In the genomic region with DNA sequence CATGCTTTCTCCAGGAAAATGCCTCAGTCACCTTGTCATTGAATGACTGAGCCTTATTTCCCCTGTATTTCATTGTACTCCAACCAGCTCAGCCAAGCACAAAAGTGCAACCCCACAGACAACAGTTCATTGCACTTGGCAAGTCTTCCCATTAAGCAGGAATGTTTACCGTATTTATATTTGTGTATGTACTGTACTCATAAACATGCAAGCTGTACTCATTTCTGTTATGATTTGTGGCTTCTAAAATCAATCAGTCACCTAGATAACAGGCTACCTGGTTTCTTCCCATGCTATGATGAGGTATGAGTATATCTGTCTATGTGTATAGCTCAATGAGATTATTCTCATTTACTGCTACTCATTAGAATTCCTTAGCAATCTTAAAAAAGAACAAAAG, we compare ENCODE assay signal across 16 cellular contexts.
DNase-seq lines count a peak whose midpoint lies in the region; ATAC-seq and TF ChIP-seq lines count a peak whose summit lies in the region.
"Had no signal": no experiment of that assay in that cellular context is flagged by ENCODE, and none has a peak within 500 bp of the region (broad histone marks: within the 10 kb centered on the region; RNA-seq: fewer than 3 reads in every experiment).

No MANE protein-coding gene starts in this region.

- no peaks in the 10 kb centered on the region for H3K36me3 Mint-ChIP-seq in HFFc6 (ENCODE audit: low read depth)
- H3K36me3 Mint-ChIP-seq: CD4-positive, CD25-positive, alpha-beta regulatory T cell; memory B cell had no signal

- H3K36me3 ChIP-seq in adipocyte (ENCODE audit: control insufficient read depth, insufficient read depth, low read length, severe bottlenecking) (no peaks in the 10 kb centered on the region), smooth muscle cell (ENCODE audit: low read depth) (no peaks in the 10 kb centered on the region)
- H3K36me3 ChIP-seq: WERI-Rb-1 had no signal

- DNase-seq in HFFc6: no peak
- DNase-seq in adipocyte (ENCODE audit: low read depth): peak; percentile 19
- peak; percentile 57 to 76 for DNase-seq in foreskin keratinocyte
- no peak for DNase-seq in smooth muscle cell (lab: John Stamatoyannopoulos, UW; ENCODE audit: unreplicated experiment)
- DNase-seq: activated effector memory CD4-positive, alpha-beta T cell treated with Interleukin-2 at 50 U/mL for 16 hours; CD4-positive, CD25-positive, alpha-beta regulatory T cell; NCI-H1694; NCI-H524; stimulated activated naive CD4-positive, alpha-beta T cell; WERI-Rb-1 had no signal

- H3K27me3 ChIP-seq in adipocyte (replicated peaks; ENCODE audit: control insufficient read depth, insufficient read depth, low read length) (no peaks in the 10 kb centered on the region), foreskin keratinocyte (peaks cover 11% of the 10 kb centered on the region), smooth muscle cell (ENCODE audit: low read depth) (no peaks in the 10 kb centered on the region)

- peaks cover 36% of the 10 kb centered on the region for H3K4me1 Mint-ChIP-seq in HFFc6 (ENCODE audit: low read depth)
- H3K4me1 Mint-ChIP-seq: CD4-positive, CD25-positive, alpha-beta regulatory T cell; memory B cell had no signal

- H3K9ac ChIP-seq in adipocyte (ENCODE audit: low read length): no peak overlapping the region
- peak overlapping the region; percentile 9 for H3K9ac ChIP-seq in smooth muscle cell (ENCODE audit: low read depth)

- H3K4me1 ChIP-seq in adipocyte (ENCODE audit: control insufficient read depth, insufficient read depth, low read length) (peaks cover 14% of the 10 kb centered on the region), foreskin keratinocyte (peaks cover 21% of the 10 kb centered on the region), smooth muscle cell (ENCODE audit: low read depth) (no peaks in the 10 kb centered on the region)

- WGBS in smooth muscle cell (ENCODE audit: low lambda C conversion rate): 74% methylated on average over 1 of the region's 1 CpG

- H3K27me3 Mint-ChIP-seq in HFFc6 (ENCODE audit: insufficient read depth): no peaks in the 10 kb centered on the region; the same call in 1 of the 2 replicates
- H3K27me3 Mint-ChIP-seq: CD4-positive, CD25-positive, alpha-beta regulatory T cell; dendritic cell treated with granulocyte-macrophage colony-stimulating factor and Interleukin-4, amounts not matched to agents 40 ng/mL and 50 ng/mL, for 4 days had no signal

- H3K9me3 ChIP-seq in adipocyte (ENCODE audit: control insufficient read depth, low read length): no peaks in the 10 kb centered on the region
- H3K9me3 ChIP-seq in smooth muscle cell (replicated peaks; ENCODE audit: low read depth): no peaks in the 10 kb centered on the region

- H3K9me3 Mint-ChIP-seq in HFFc6: no peaks in the 10 kb centered on the region
- H3K9me3 Mint-ChIP-seq: dendritic cell treated with granulocyte-macrophage colony-stimulating factor and Interleukin-4, amounts not matched to agents 40 ng/mL and 50 ng/mL, for 4 days; memory B cell had no signal

- H3K4me3 Mint-ChIP-seq in HFFc6: peak overlapping the region; percentile 43
- H3K4me3 Mint-ChIP-seq: CD4-positive, CD25-positive, alpha-beta regulatory T cell; dendritic cell treated with granulocyte-macrophage colony-stimulating factor and Interleukin-4, amounts not matched to agents 40 ng/mL and 50 ng/mL, for 4 days; memory B cell had no signal

- no peaks in the 10 kb centered on the region for H4K20me1 ChIP-seq in smooth muscle cell (ENCODE audit: low read depth)

- peak overlapping the region; percentile 69 for H3K27ac Mint-ChIP-seq in HFFc6
- H3K27ac Mint-ChIP-seq: CD4-positive, CD25-positive, alpha-beta regulatory T cell; dendritic cell treated with granulocyte-macrophage colony-stimulating factor and Interleukin-4, amounts not matched to agents 40 ng/mL and 50 ng/mL, for 4 days; memory B cell had no signal

- no peaks in the 10 kb centered on the region for H3F3A ChIP-seq in smooth muscle cell (ENCODE audit: low read depth)

- H2AFZ ChIP-seq in smooth muscle cell (ENCODE audit: low read depth): no peak overlapping the region

- TF ChIP-seq CTCF in HFFc6 (IDR thresholded peaks at IDR 0.05) (no peak), foreskin keratinocyte (conservative IDR thresholded peaks at IDR 0.05) (no peak), smooth muscle cell (IDR thresholded peaks at IDR 0.05; ENCODE audit: borderline replicate concordance, insufficient read depth, poor library complexity, severe bottlenecking) (no peak)

- H3K4me3 ChIP-seq in adipocyte (ENCODE audit: low read length) (peak overlapping the region; percentile 35), smooth muscle cell (no peak overlapping the region)
- H3K4me3 ChIP-seq: skin epidermis had no signal

- peak; percentile 88 for ATAC-seq in foreskin keratinocyte
- no peak for ATAC-seq in GM21360 (IDR thresholded peaks at IDR 0.05; ENCODE audit: unreplicated experiment)
- ATAC-seq in HG03460 (IDR thresholded peaks at IDR 0.05; ENCODE audit: unreplicated experiment): no peak
- ATAC-seq in GM18519 (IDR thresholded peaks at IDR 0.05; ENCODE audit: low FRiP score, unreplicated experiment): no peak

- no peak overlapping the region for H3K27ac ChIP-seq in foreskin keratinocyte
- H3K27ac ChIP-seq in smooth muscle cell (ENCODE audit: low read depth): peak overlapping the region; percentile 64
- H3K27ac ChIP-seq: skin epidermis, WERI-Rb-1 had no signal

- no peak overlapping the region for H3K4me2 ChIP-seq in smooth muscle cell

- H3K79me2 ChIP-seq in smooth muscle cell (ENCODE audit: low read depth): no peaks in the 10 kb centered on the region

Comparison
In these comparisons a context has a peak if more than half of its experiments do, and no peak if none do; other contexts are left out.
1. DNase-seq: peak in adipocyte (single experiment) and foreskin keratinocyte (2 of 2); none in HFFc6 (single experiment) and smooth muscle cell (single experiment).